10 cellular contexts compared by ENCODE assay signal in genomic region chr14:65333926-65334687, GRCh38.
DNase-seq lines count a peak whose midpoint lies in the region; FAIRE-seq and TF ChIP-seq lines count a peak whose summit lies in the region.
"Had no signal": no experiment of that assay in that cellular context is flagged by ENCODE, and none has a peak within 500 bp of the region (broad histone marks: within the 10 kb centered on the region; RNA-seq: fewer than 3 reads in every experiment).

No MANE protein-coding gene starts in this region.

- H3K4me3 ChIP-seq in BJ (ENCODE audit: low read depth, low read length) = no peak overlapping the region
- no peak overlapping the region for H3K4me3 ChIP-seq in esophagus (ENCODE audit: low read depth in 1 of 2, low read length in 2 of 2)
- H3K4me3 ChIP-seq: cardiac muscle cell had no signal

- no peak for FAIRE-seq in H54 (lab: Jason Lieb, UNC)
- no peak for FAIRE-seq in RCC 7860 (lab: Jason Lieb, UNC)

- intact Hi-C loops in posterior vena cava (cut with DNase I) = no loop called here

- no peaks in the 10 kb centered on the region for H3K9me3 ChIP-seq in esophagus (ENCODE audit: control insufficient read depth in 2 of 2, insufficient read depth in 1 of 2, low read depth in 1 of 2, low read length in 1 of 2)

- TF ChIP-seq POLR2A in H54 (IDR thresholded peaks at IDR 0.05; ENCODE audit: low read depth, low read length) = no peak

- H3K27me3 ChIP-seq in BJ (ENCODE audit: control insufficient read depth, insufficient read depth, low read length) (no peaks in the 10 kb centered on the region), esophagus (ENCODE audit: control insufficient read depth in 1 of 2, insufficient read depth in 2 of 2, low read length in 2 of 2) (no peaks in the 10 kb centered on the region)
- H3K27me3 ChIP-seq: cardiac muscle cell had no signal

- DNase-seq in BJ (ENCODE audit: low read depth) (peak; percentile 82), M059J (ENCODE audit: low read depth) (peak; percentile 85), non-pigmented ciliary epithelial cell (ENCODE audit: low read depth) (peak; percentile 38), H54 (ENCODE audit: insufficient read length, low spot score) (no peak), RCC 7860 (ENCODE audit: low spot score) (no peak), posterior vena cava (ENCODE audit: low spot score) (no peak)
- no peak for DNase-seq in activated CD4-positive, alpha-beta T cell treated with anti-CD3 and anti-CD28 coated beads for 4 hours
- DNase-seq: T-cell had no signal

- peak overlapping the region; percentile 52 to 69 for H3K27ac ChIP-seq in esophagus (ENCODE audit: low read depth in 2 of 2, low read length in 1 of 2)
- H3K27ac ChIP-seq: cardiac muscle cell had no signal

- WGBS in esophagus, 2 donors = 37 to 48% methylated on average over 8 of the region's 8 CpGs

- POLR2A ChIA-PET in BJ (lab: Charles Lee) = no interaction called here

- CTCF ChIA-PET in BJ (lab: Yijun Ruan, JAX) = interaction anchor here (0.8 to 2.9 kb wide), 3 partner anchors 74 to 499 kb away, joined by 3 to 10 read pairs (median 3); partner anchors contain the start of gene FUT8

- no peak for TF ChIP-seq CTCF in BJ (IDR thresholded peaks at IDR 0.05; ENCODE audit: insufficient read depth, low read depth, low read length)

- H3K36me3 ChIP-seq in BJ (ENCODE audit: control insufficient read depth, insufficient read depth, low read length) = no peaks in the 10 kb centered on the region
- no peaks in the 10 kb centered on the region for H3K36me3 ChIP-seq in esophagus (ENCODE audit: control insufficient read depth in 2 of 2, insufficient read depth in 2 of 2, low read length in 1 of 2)
- H3K36me3 ChIP-seq: cardiac muscle cell had no signal

- H3K4me1 ChIP-seq in esophagus (ENCODE audit: control insufficient read depth in 2 of 2, insufficient read depth in 2 of 2, low read length in 1 of 2) = peaks cover 0 to 12% of the 10 kb centered on the region in 2 donors

Comparison
In these comparisons a context has a peak if more than half of its experiments do, and no peak if none do; other contexts are left out.
1. DNase-seq: peak in BJ (single experiment), M059J (single experiment) and non-pigmented ciliary epithelial cell (single experiment); none in H54 (single experiment), RCC 7860 (single experiment), activated CD4-positive, alpha-beta T cell treated with anti-CD3 and anti-CD28 coated beads for 4 hours (0 of 2) and posterior vena cava (single experiment).